17 cellular contexts compared by ENCODE assay signal in genomic region chr1:85654066-85654782, GRCh38. TPM values are rescaled to one million over a fixed set of nuclear protein-coding genes. Genes with fewer than 3 reads are reported as not detected.
DNase-seq lines count a peak whose midpoint lies in the region; ATAC-seq and TF ChIP-seq lines count a peak whose summit lies in the region.
"Had no signal": no experiment of that assay in that cellular context is flagged by ENCODE, and none has a peak within 500 bp of the region (broad histone marks: within the 10 kb centered on the region; RNA-seq: fewer than 3 reads in every experiment).

No MANE protein-coding gene starts in this region.

- peaks cover 2% of the 10 kb centered on the region for H3K9me3 Mint-ChIP-seq in CD8-positive, alpha-beta T cell
- H3K9me3 Mint-ChIP-seq: activated T-helper 2 cell treated with anti-CD3 and anti-CD28 coated beads, Interferon-gamma antibody, Interleukin-2, Interleukin-4, amounts not matched to agents 10 μg/mL and 5 μg/mL and 100 μg/mL, durations not matched to agents 14 hours and 24 hours and 36 hours had no signal

- H3K4me3 ChIP-seq in CD8-positive, alpha-beta T cell (ENCODE audit: low read depth, low read length): no peak overlapping the region
- H3K4me3 ChIP-seq in IMR-90 (ENCODE audit: insufficient read depth, low read depth, low read length) (no peak overlapping the region), mammary epithelial cell (replicated peaks in 1 of 3; ENCODE audit: insufficient read depth in 1 of 3, low read depth in 2 of 3, low read length in 3 of 3) (no peak overlapping the region), prostate gland (no peak overlapping the region)
- H3K4me3 ChIP-seq: BLaER1 treated with 17β-estradiol and CSF1 and Interleukin-3, amounts not matched to agents 10 nM and 100 nM had no signal

- H3K79me2 ChIP-seq in mammary epithelial cell (ENCODE audit: insufficient read depth, low read length): no peaks in the 10 kb centered on the region

- no peak overlapping the region for H2BK120ac ChIP-seq in IMR-90 (ENCODE audit: low read depth, low read length)

- no peaks in the 10 kb centered on the region for H3K27me3 Mint-ChIP-seq in CD8-positive, alpha-beta T cell (ENCODE audit: low read depth)
- H3K27me3 Mint-ChIP-seq: natural killer cell treated with Interleukin-12 subunit alpha and Interleukin-12 subunit beta and Interleukin-15 and Interleukin-18, amount 100 ng/mL, for 72 hours had no signal

- H2AK9ac ChIP-seq in IMR-90 (replicated peaks; ENCODE audit: low read depth, low read length, poor library complexity): no peak overlapping the region

- in situ Hi-C loops in IMR-90 (cut with MboI; ENCODE audit: low sequenced_read_pairs): no loop called here
- in situ Hi-C loops in mammary epithelial cell (cut with MboI; ENCODE audit: low sequenced_read_pairs in 2 of 2): no loop called here

- H3K9me3 ChIP-seq in CD8-positive, alpha-beta T cell (ENCODE audit: low read length): no peaks in the 10 kb centered on the region
- H3K9me3 ChIP-seq in IMR-90 (ENCODE audit: control insufficient read depth, insufficient read depth, low read length): peaks cover under 1% of the 10 kb centered on the region; the same call in 1 of the 2 replicates
- H3K9me3 ChIP-seq in mammary epithelial cell (replicated peaks; ENCODE audit: insufficient read depth, low read length): peaks cover under 1% of the 10 kb centered on the region
- H3K9me3 ChIP-seq in prostate gland: no peaks in the 10 kb centered on the region

- POLR2A ChIA-PET in CD8-positive, alpha-beta T cell (lab: Charles Lee): no interaction called here
- POLR2A ChIA-PET in IMR-90 (lab: Charles Lee; ENCODE audit: unreplicated experiment): interaction anchor here (0.5 kb wide), 1 partner anchor 74 kb away, joined by 3 read pairs; no protein-coding TSS in a partner anchor

- no peak for TF ChIP-seq RAD21 in IMR-90 (IDR thresholded peaks at IDR 0.05; ENCODE audit: low read length)

- peak overlapping the region; percentile 25 for H3K27ac Mint-ChIP-seq in CD8-positive, alpha-beta T cell
- H3K27ac Mint-ChIP-seq: activated T-helper 2 cell treated with anti-CD3 and anti-CD28 coated beads, Interferon-gamma antibody, Interleukin-2, Interleukin-4, amounts not matched to agents 10 μg/mL and 5 μg/mL and 100 μg/mL, durations not matched to agents 14 hours and 24 hours and 36 hours; natural killer cell treated with Interleukin-12 subunit alpha and Interleukin-12 subunit beta and Interleukin-15 and Interleukin-18, amount 100 ng/mL, for 72 hours had no signal

- H3K18ac ChIP-seq in IMR-90 (ENCODE audit: low read depth, low read length): peak overlapping the region; percentile 7; the same call in 1 of the 2 replicates

- H3K23ac ChIP-seq in IMR-90 (ENCODE audit: low read depth, low read length): no peak overlapping the region

- H2BK20ac ChIP-seq in IMR-90 (ENCODE audit: low read depth, low read length): peak overlapping the region; percentile 2; the same call in 1 of the 2 replicates

- H3K4me2 ChIP-seq in IMR-90 (ENCODE audit: low read depth, low read length): 0 out of 2 replicates have a peak overlapping the region, but pooled peaks have one; percentile 29
- no peak overlapping the region for H3K4me2 ChIP-seq in mammary epithelial cell (ENCODE audit: insufficient read depth, low read depth, low read length)
- H3K4me2 ChIP-seq: BLaER1 treated with 17β-estradiol and CSF1 and Interleukin-3, amounts not matched to agents 10 nM and 100 nM had no signal

- H2AK5ac ChIP-seq in IMR-90 (ENCODE audit: low read depth, low read length): peak overlapping the region; percentile 58; the same call in 1 of the 2 replicates

- no peak overlapping the region for H3K4me3 Mint-ChIP-seq in CD8-positive, alpha-beta T cell
- H3K4me3 Mint-ChIP-seq: natural killer cell treated with Interleukin-12 subunit alpha and Interleukin-12 subunit beta and Interleukin-15 and Interleukin-18, amount 100 ng/mL, for 72 hours had no signal

- intact Hi-C loops in CD8-positive, alpha-beta T cell (cut with DNase I, micrococcal nuclease): no loop called here
- intact Hi-C loops in IMR-90 (cut with micrococcal nuclease) (loop anchor here (2.0 kb wide), 1 partner anchor 17 kb away; no protein-coding TSS in a partner anchor), mammary epithelial cell (cut with micrococcal nuclease) (no loop called here), prostate gland (cut with DNase I) (no loop called here)

- no peak for DNase-seq in CD8-positive, alpha-beta T cell
- DNase-seq in IMR-90 (peak; percentile 69), mammary epithelial cell (peak; percentile 35), iris pigment epithelial cell (ENCODE audit: low read depth) (peak; percentile 72), prostate gland (ENCODE audit: low spot score) (no peak), cortex of kidney (lab: John Stamatoyannopoulos, UW) (no peak), GM19238 (ENCODE audit: insufficient read length, low spot score) (no peak)
- DNase-seq: activated CD4-positive, alpha-beta T cell treated with anti-CD3 and anti-CD28 coated beads for 48 hours; KG1; NCI-H2029; substantia nigra; T-helper 1 cell had no signal

- no peaks in the 10 kb centered on the region for H3K4me1 ChIP-seq in CD8-positive, alpha-beta T cell (ENCODE audit: insufficient read depth, low read length)
- H3K4me1 ChIP-seq in IMR-90 (ENCODE audit: control insufficient read depth, insufficient read depth, low read length) (peaks cover 8% of the 10 kb centered on the region), mammary epithelial cell (ENCODE audit: insufficient read depth, low read length) (peaks cover 6% of the 10 kb centered on the region), prostate gland (replicated peaks) (no peaks in the 10 kb centered on the region)
- H3K4me1 ChIP-seq: BLaER1 treated with 17β-estradiol and CSF1 and Interleukin-3, amounts not matched to agents 10 nM and 100 nM had no signal

- peak overlapping the region; percentile 36 for H2BK5ac ChIP-seq in IMR-90 (ENCODE audit: low read depth, low read length, poor library complexity, severe bottlenecking)

- H2AFZ ChIP-seq in IMR-90 (replicated peaks; ENCODE audit: low read length, poor library complexity): no peak overlapping the region
- H2AFZ ChIP-seq in mammary epithelial cell (ENCODE audit: low read depth, low read length): no peak overlapping the region

- H4K20me1 ChIP-seq in IMR-90 (ENCODE audit: insufficient read depth, low read length) (no peaks in the 10 kb centered on the region), mammary epithelial cell (ENCODE audit: insufficient read depth, low read length) (no peaks in the 10 kb centered on the region)

- no peak overlapping the region for H4K8ac ChIP-seq in IMR-90 (ENCODE audit: low read depth in 2 of 2, low read length in 2 of 2)

- BruUV-seq in IMR-90 (replicated peaks; lab: Mats Ljungman, UMichigan): no TSS peak
- BruUV-seq in mammary epithelial cell (replicated peaks; lab: Mats Ljungman, UMichigan): no TSS peak

- WGBS in IMR-90 (ENCODE audit: extremely low coverage in 2 of 2, insufficient read length in 1 of 2), 2 experiments: no CpG with 5 or more reads among the region's 6 CpGs
- WGBS in mammary epithelial cell (ENCODE audit: low coverage, missing lambda C conversion rate): 96% methylated on average over 6 of the region's 6 CpGs
- WGBS in prostate gland: 83% methylated on average over 6 of the region's 6 CpGs

- H3K4ac ChIP-seq in IMR-90 (ENCODE audit: low read depth, low read length): no peak overlapping the region

- no peaks in the 10 kb centered on the region for H3K4me1 Mint-ChIP-seq in CD8-positive, alpha-beta T cell (ENCODE audit: low read depth)

- H4K91ac ChIP-seq in IMR-90 (ENCODE audit: insufficient read depth, low read depth, low read length): no peak overlapping the region

- CTCF ChIA-PET in CD8-positive, alpha-beta T cell (lab: Charles Lee): no interaction called here
- CTCF ChIA-PET in IMR-90 (lab: Yijun Ruan, JAX): interaction anchor here (0.6 to 1.4 kb wide), 4 partner anchors 19 to 41 kb away, joined by 3 to 7 read pairs (median 4); no protein-coding TSS in a partner anchor
- CTCF ChIA-PET in mammary epithelial cell (lab: Charles Lee; ENCODE audit: low non-redundant PET): no interaction called here

- peaks cover 10% of the 10 kb centered on the region for H3K36me3 ChIP-seq in CD8-positive, alpha-beta T cell (ENCODE audit: insufficient read depth, low read length)
- H3K36me3 ChIP-seq in IMR-90 (ENCODE audit: control insufficient read depth, insufficient read depth, low read length): peaks cover 4% of the 10 kb centered on the region
- H3K36me3 ChIP-seq in mammary epithelial cell (ENCODE audit: insufficient read depth, low read length): peaks cover 12% of the 10 kb centered on the region
- H3K36me3 ChIP-seq in prostate gland: no peaks in the 10 kb centered on the region

- TF ChIP-seq POLR2A in IMR-90 (IDR thresholded peaks at IDR 0.05; ENCODE audit: low read depth, low read length) (no peak), prostate gland (IDR thresholded peaks at IDR 0.05) (no peak)

- dilution Hi-C loops in IMR-90 (cut with HindIII; ENCODE audit: low sequenced_read_pairs, unreplicated experiment): no loop called here
- dilution Hi-C loops in mammary epithelial cell (cut with HindIII; ENCODE audit: low sequenced_read_pairs): no loop called here

- no peak for TF ChIP-seq CTCF in CD8-positive, alpha-beta T cell (IDR thresholded peaks at IDR 0.05)
- TF ChIP-seq CTCF in IMR-90 (conservative IDR thresholded peaks at IDR 0.05; ENCODE audit: low read depth, low read length) (no peak), mammary epithelial cell (conservative IDR thresholded peaks at IDR 0.05 in 1 of 2, IDR thresholded peaks at IDR 0.05 in 1 of 2; ENCODE audit: extremely low read depth in 1 of 2, insufficient read depth in 1 of 2, low read depth in 1 of 2, low read length in 2 of 2) (no peak), prostate gland (IDR thresholded peaks at IDR 0.05) (no peak)

- peaks cover 1 to 16% of the 10 kb centered on the region in 2 experiments; a peak in 3 of 4 replicates for H3K79me1 ChIP-seq in IMR-90 (ENCODE audit: low read depth in 1 of 2, low read length in 2 of 2)

- no peak overlapping the region for H3K14ac ChIP-seq in IMR-90 (replicated peaks; ENCODE audit: low read depth, low read length)

- no peak overlapping the region for H3K56ac ChIP-seq in IMR-90 (ENCODE audit: extremely low read depth, insufficient read depth, low read length)

- H3K36me3 Mint-ChIP-seq in CD8-positive, alpha-beta T cell: peaks cover 75% of the 10 kb centered on the region

- ATAC-seq in CD8-positive, alpha-beta T cell: no peak
- ATAC-seq in IMR-90 (ENCODE audit: low read depth) (peak; percentile 90), GM21717 (IDR thresholded peaks at IDR 0.05; ENCODE audit: unreplicated experiment) (no peak)
- ATAC-seq: natural killer cell treated with Interleukin-12 subunit alpha and Interleukin-12 subunit beta and Interleukin-15 and Interleukin-18, amount 100 ng/mL, for 72 hours; sciatic nerve had no signal

- H4K5ac ChIP-seq in IMR-90 (ENCODE audit: low read depth, low read length): peak overlapping the region; percentile 19; the same call in 1 of the 2 replicates

- H3K27ac ChIP-seq in CD8-positive, alpha-beta T cell (ENCODE audit: low read depth, low read length): no peak overlapping the region
- peak overlapping the region; percentile 43; the same call in 1 of the 2 replicates for H3K27ac ChIP-seq in IMR-90 (ENCODE audit: insufficient read depth, low read length)
- peak overlapping the region; percentile 12 for H3K27ac ChIP-seq in mammary epithelial cell (ENCODE audit: insufficient read depth, low read depth, low read length)
- no peak overlapping the region for H3K27ac ChIP-seq in prostate gland
- H3K27ac ChIP-seq: BLaER1 treated with 17β-estradiol and CSF1 and Interleukin-3, amounts not matched to agents 10 nM and 100 nM had no signal

- H2BK15ac ChIP-seq in IMR-90 (ENCODE audit: low read depth, low read length): no peak overlapping the region

- no peaks in the 10 kb centered on the region for H3K27me3 ChIP-seq in CD8-positive, alpha-beta T cell (ENCODE audit: insufficient read depth, low read length)
- no peaks in the 10 kb centered on the region for H3K27me3 ChIP-seq in IMR-90 (ENCODE audit: control insufficient read depth, insufficient read depth, low read length)
- no peaks in the 10 kb centered on the region for H3K27me3 ChIP-seq in mammary epithelial cell (ENCODE audit: insufficient read depth, low read length)
- H3K27me3 ChIP-seq in prostate gland (replicated peaks; ENCODE audit: insufficient read depth): no peaks in the 10 kb centered on the region
- H3K27me3 ChIP-seq: BLaER1 treated with 17β-estradiol and CSF1 and Interleukin-3, amounts not matched to agents 10 nM and 100 nM had no signal

- H3K9me1 ChIP-seq in IMR-90 (ENCODE audit: insufficient read depth, low read length): peaks cover 5% of the 10 kb centered on the region

- H3K9ac ChIP-seq in IMR-90 (ENCODE audit: low read depth, low read length): no peak overlapping the region
- H3K9ac ChIP-seq in mammary epithelial cell (ENCODE audit: insufficient read depth, low read length): no peak overlapping the region
- H3K9ac ChIP-seq: BLaER1 treated with 17β-estradiol and CSF1 and Interleukin-3, amounts not matched to agents 10 nM and 100 nM had no signal

RNA-seq across cellular contexts. Expression of gene ZNHIT6, which starts 54.0 kb away (rescaled TPM):
- 10 to 100 TPM; 14.4 to 15.3 TPM for total RNA-seq in CD8-positive, alpha-beta T cell
- total RNA-seq in IMR-90 (2012; rRNA removed) (9.0 and 17.2 TPM in 2 replicates), mammary epithelial cell (10 to 100 TPM in 1 of 2 donors, 1 to 10 TPM in 1; 8.5 to 22.5 TPM), prostate gland (10 to 100 TPM in 1 of 2 donors, 1 to 10 TPM in 1; 8.7 to 13.5 TPM)
- polyA plus RNA-seq in IMR-90 (2012; rRNA removed) (11.9 and 13.7 TPM in 2 replicates), mammary epithelial cell (5.3 TPM)
- polyA plus RNA-seq in IMR-90 (2012; cell fraction: cytosol; rRNA removed): 2.3 and 2.8 TPM in 2 replicates
- 1.5 and 11.2 TPM in 2 replicates for polyA plus RNA-seq in IMR-90 (2012; cell fraction: nucleus; rRNA removed; ENCODE audit: low replicate concordance)
- polyA minus RNA-seq in mammary epithelial cell: 13.0 TPM

Comparison
In these comparisons a context has a peak if more than half of its experiments do, and no peak if none do; other contexts are left out.
1. DNase-seq: peak in IMR-90 (single experiment), mammary epithelial cell (single experiment) and iris pigment epithelial cell (single experiment); none in CD8-positive, alpha-beta T cell (0 of 7), prostate gland (single experiment), cortex of kidney (single experiment) and GM19238 (single experiment).
2. H3K27ac ChIP-seq: peak in IMR-90 (single experiment) and mammary epithelial cell (single experiment); none in CD8-positive, alpha-beta T cell (single experiment) and prostate gland (0 of 2).